In genomic region chr18:1017679-1018078, GRCh38 we compare ENCODE assay signal across 1 cellular context.
A peak's percentile ranks its signal among the peaks of the same experiment; 100 is the strongest.
TF ChIP-seq lines count a peak whose summit lies in the region.

No MANE protein-coding gene starts in this region.

TF ChIP-seq in H1, 55 proteins besides CTCF, POLR2A, EP300 and RAD21 (continued from another document):
- TF ChIP-seq CBX8 (IDR thresholded peaks at IDR 0.05; ENCODE audit: borderline replicate concordance, low read depth, low read length) (no peak), HDAC2 (IDR thresholded peaks at IDR 0.05; ENCODE audit: borderline replicate concordance in 1 of 2, low read depth in 2 of 2, low read length in 2 of 2) (no peak), KDM5A (IDR thresholded peaks at IDR 0.05; ENCODE audit: low read length) (no peak), CHD7 (IDR thresholded peaks at IDR 0.05; ENCODE audit: insufficient replicate concordance, low read length) (no peak), YY1 (IDR thresholded peaks at IDR 0.05; ENCODE audit: low read depth, low read length) (no peak), CHD1 (IDR thresholded peaks at IDR 0.05; ENCODE audit: low read depth, low read length) (no peak), SAP30 (IDR thresholded peaks at IDR 0.05; ENCODE audit: insufficient read depth, insufficient replicate concordance, low read length) (no peak), RXRA (IDR thresholded peaks at IDR 0.05; ENCODE audit: insufficient read depth, low read depth, low read length) (0 out of 2 replicates have a peak, but pooled peaks have one; percentile 50), TAF1 (IDR thresholded peaks at IDR 0.05; ENCODE audit: low read depth, low read length) (no peak), BCL11A (IDR thresholded peaks at IDR 0.05; ENCODE audit: low read depth in 2 of 2, low read length in 2 of 2) (no peak), POU5F1 (IDR thresholded peaks at IDR 0.05; ENCODE audit: low read depth, low read length) (no peak), SRF (IDR thresholded peaks at IDR 0.05; ENCODE audit: low read depth, low read length) (no peak), CHD2 (IDR thresholded peaks at IDR 0.05; ENCODE audit: low read length) (no peak), POLR2AphosphoS5 (IDR thresholded peaks at IDR 0.05; ENCODE audit: low read depth, low read length) (peak; percentile 79), GTF2F1 (IDR thresholded peaks at IDR 0.05; ENCODE audit: borderline replicate concordance, low read depth, low read length) (no peak), NANOG (IDR thresholded peaks at IDR 0.05; ENCODE audit: insufficient read depth, low read depth, low read length, poor library complexity, severe bottlenecking) (no peak), SIRT6 (IDR thresholded peaks at IDR 0.05; ENCODE audit: low read length) (no peak), BACH1 (IDR thresholded peaks at IDR 0.05; ENCODE audit: low read length) (no peak), ASH2L (IDR thresholded peaks at IDR 0.05; ENCODE audit: low read length) (no peak), TCF12 (IDR thresholded peaks at IDR 0.05; ENCODE audit: low read depth, low read length) (peak; percentile 96), MAX (IDR thresholded peaks at IDR 0.05) (no peak), ATF3 (IDR thresholded peaks at IDR 0.05; ENCODE audit: insufficient read depth, low read depth, low read length) (no peak), HDAC6 (IDR thresholded peaks at IDR 0.05; ENCODE audit: low read depth, low read length) (no peak)
TF ChIP-seq in H1: peak in this region for 3.
